In the genomic region with DNA sequence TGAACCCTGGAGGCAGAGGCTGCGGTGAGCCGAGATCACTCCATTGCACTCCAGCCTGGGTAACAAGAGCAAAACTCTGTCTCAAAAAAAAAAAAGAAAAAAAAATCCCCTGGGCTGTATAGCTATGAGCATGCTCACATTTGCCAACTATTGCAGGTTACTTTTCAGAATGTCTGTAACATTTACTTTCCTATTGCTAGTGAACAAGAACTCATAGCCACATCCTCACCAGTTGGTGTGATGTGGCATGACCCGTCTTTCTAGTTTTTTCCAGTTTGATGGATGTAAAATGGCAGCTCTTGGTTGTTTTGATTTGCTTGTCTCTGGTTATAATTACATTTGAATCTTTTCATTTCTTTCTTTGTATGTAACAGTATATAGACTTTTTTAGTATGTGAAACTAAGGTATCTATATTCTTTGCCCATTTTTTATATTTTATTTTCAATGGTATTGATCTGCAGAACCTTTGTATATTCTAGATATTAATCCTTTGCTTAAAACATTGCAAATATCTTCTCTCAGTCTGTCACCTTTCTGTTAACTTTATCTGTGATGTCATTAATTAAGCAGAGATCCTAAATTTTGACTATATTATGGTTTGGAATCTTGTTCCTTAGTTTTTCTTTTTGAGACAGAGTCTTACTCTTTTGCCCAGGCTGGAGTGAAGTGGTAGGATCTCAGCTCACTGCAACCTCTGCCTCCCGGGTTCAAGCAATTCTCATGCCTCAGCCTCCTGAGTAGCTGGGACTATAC, we compare ENCODE assay signal across 20 cellular contexts.
"Had no signal": no experiment of that assay in that cellular context is flagged by ENCODE, and none has a peak within 500 bp of the region (broad histone marks: within the 10 kb centered on the region; RNA-seq: fewer than 3 reads in every experiment).

No MANE protein-coding gene starts in this region.

- H3K4me3 Mint-ChIP-seq: activated T-helper 1 cell treated with anti-CD3 and anti-CD28 coated beads, Interleukin-12 subunit alpha, Interleukin-12 subunit beta, Interleukin-2, Interleukin-4 antibody, amounts not matched to agents 30 ng/mL and 10 ng/mL and 1 ng/mL, durations not matched to agents 14 hours and 24 hours and 36 hours; naive B cell; neural progenitor cell; T-helper 2 cell treated with Interferon-gamma antibody and Interleukin-4, amounts not matched to agents 5 μg/mL and 100 μg/mL, for 36 hours; WTC11 had no signal

- DNase-seq: activated CD4-positive, alpha-beta T cell treated with anti-CD3 and anti-CD28 coated beads for 48 hours; aorta; brain microvascular endothelial cell; cerebellar nuclear complex; cortex of kidney; heart left ventricle; mesenchymal stem cell; naive B cell; stomach; upper lobe of left lung had no signal

- H3K4me3 ChIP-seq: esophagus muscularis mucosa, gastroesophageal sphincter, heart left ventricle, mucosa of descending colon, neural progenitor cell, prostate gland, right atrium auricular region, SK-N-MC, stomach, upper lobe of left lung had no signal

- ATAC-seq: gastroesophageal sphincter, heart left ventricle, mucosa of descending colon, WTC11 had no signal

- H3K27me3 Mint-ChIP-seq: naive B cell had no signal

- H3K27ac Mint-ChIP-seq: activated T-helper 1 cell treated with anti-CD3 and anti-CD28 coated beads, Interleukin-12 subunit alpha, Interleukin-12 subunit beta, Interleukin-2, Interleukin-4 antibody, amounts not matched to agents 30 ng/mL and 10 ng/mL and 1 ng/mL, durations not matched to agents 14 hours and 24 hours and 36 hours; neural progenitor cell; T-helper 2 cell treated with Interferon-gamma antibody and Interleukin-4, amounts not matched to agents 5 μg/mL and 100 μg/mL, for 36 hours; WTC11 had no signal

- H3K9me3 Mint-ChIP-seq: activated T-helper 1 cell treated with anti-CD3 and anti-CD28 coated beads, Interleukin-12 subunit alpha, Interleukin-12 subunit beta, Interleukin-2, Interleukin-4 antibody, amounts not matched to agents 30 ng/mL and 10 ng/mL and 1 ng/mL, durations not matched to agents 14 hours and 24 hours and 36 hours; naive B cell; neural progenitor cell; T-helper 2 cell treated with Interferon-gamma antibody and Interleukin-4, amounts not matched to agents 5 μg/mL and 100 μg/mL, for 36 hours; WTC11 had no signal

- H3K4me1 Mint-ChIP-seq: naive B cell, neural progenitor cell, WTC11 had no signal
